17 cellular contexts compared by ENCODE assay signal in genomic region chr9:90018688-90019087, GRCh38.
"Had no signal": no experiment of that assay in that cellular context is flagged by ENCODE, and none has a peak within 500 bp of the region (broad histone marks: within the 10 kb centered on the region; RNA-seq: fewer than 3 reads in every experiment).

No MANE protein-coding gene starts in this region.

- H3K4me3 Mint-ChIP-seq: activated CD4-positive, alpha-beta T cell treated with anti-CD3 and anti-CD28 coated beads, Interleukin-2, amount 10 ng/mL, durations not matched to agents 24 days and 14 days; activated T-helper 1 cell treated with anti-CD3 and anti-CD28 coated beads, Interleukin-12 subunit alpha, Interleukin-12 subunit beta, Interleukin-2, Interleukin-4 antibody, amounts not matched to agents 30 ng/mL and 10 ng/mL and 1 ng/mL, durations not matched to agents 14 hours and 24 hours and 36 hours; natural killer cell treated with Interleukin-12 subunit alpha and Interleukin-12 subunit beta and Interleukin-15 and Interleukin-18, amount 100 ng/mL, for 72 hours; stimulated activated effector memory CD8-positive, alpha-beta T cell treated with anti-CD3 and anti-CD28 coated beads, Interleukin-12 subunit alpha, Interleukin-12 subunit beta, amount 100 ng/mL, for 72 hours had no signal

- DNase-seq: activated CD4-positive, alpha-beta T cell treated with anti-CD3 and anti-CD28 coated beads, Interleukin-2, amount 10 ng/mL, durations not matched to agents 24 days and 14 days; activated CD4-positive, CD25-positive, alpha-beta regulatory T cell; activated CD8-positive, alpha-beta memory T cell treated with anti-CD3 and anti-CD28 coated beads for 24 hours; activated naive CD4-positive, alpha-beta T cell; anterior cingulate cortex; brain microvascular endothelial cell; cortex of kidney; effector CD4-positive, alpha-beta T cell; esophagus squamous epithelium; kidney glomerular epithelial cell; mesendoderm; nucleus accumbens; posterior cingulate gyrus; tibial artery had no signal

- H3K9me3 ChIP-seq: tibial artery had no signal

- H3K36me3 Mint-ChIP-seq: natural killer cell treated with Interleukin-12 subunit alpha and Interleukin-12 subunit beta and Interleukin-15 and Interleukin-18, amount 100 ng/mL, for 72 hours; stimulated activated effector memory CD8-positive, alpha-beta T cell treated with anti-CD3 and anti-CD28 coated beads, Interleukin-12 subunit alpha, Interleukin-12 subunit beta, amount 100 ng/mL, for 72 hours had no signal

- H3K36me3 ChIP-seq: brain microvascular endothelial cell, esophagus squamous epithelium, tibial artery had no signal

- H3K27ac ChIP-seq: brain microvascular endothelial cell, esophagus squamous epithelium, tibial artery had no signal

- H3K4me3 ChIP-seq: esophagus squamous epithelium, tibial artery had no signal

- H3K27ac Mint-ChIP-seq: activated CD4-positive, alpha-beta T cell treated with anti-CD3 and anti-CD28 coated beads, Interleukin-2, amount 10 ng/mL, durations not matched to agents 24 days and 14 days; activated T-helper 1 cell treated with anti-CD3 and anti-CD28 coated beads, Interleukin-12 subunit alpha, Interleukin-12 subunit beta, Interleukin-2, Interleukin-4 antibody, amounts not matched to agents 30 ng/mL and 10 ng/mL and 1 ng/mL, durations not matched to agents 14 hours and 24 hours and 36 hours; stimulated activated effector memory CD8-positive, alpha-beta T cell treated with anti-CD3 and anti-CD28 coated beads, Interleukin-12 subunit alpha, Interleukin-12 subunit beta, amount 100 ng/mL, for 72 hours had no signal

- ATAC-seq: stimulated activated effector memory CD8-positive, alpha-beta T cell treated with anti-CD3 and anti-CD28 coated beads, Interleukin-12 subunit alpha, Interleukin-12 subunit beta, amount 100 ng/mL, for 72 hours had no signal

- H3K9me3 Mint-ChIP-seq: activated CD4-positive, alpha-beta T cell treated with anti-CD3 and anti-CD28 coated beads, Interleukin-2, amount 10 ng/mL, durations not matched to agents 24 days and 14 days; activated T-helper 1 cell treated with anti-CD3 and anti-CD28 coated beads, Interleukin-12 subunit alpha, Interleukin-12 subunit beta, Interleukin-2, Interleukin-4 antibody, amounts not matched to agents 30 ng/mL and 10 ng/mL and 1 ng/mL, durations not matched to agents 14 hours and 24 hours and 36 hours; stimulated activated effector memory CD8-positive, alpha-beta T cell treated with anti-CD3 and anti-CD28 coated beads, Interleukin-12 subunit alpha, Interleukin-12 subunit beta, amount 100 ng/mL, for 72 hours had no signal

- H3K27me3 ChIP-seq: brain microvascular endothelial cell, tibial artery had no signal
